Comparison of ENCODE assay signal across 10 cellular contexts in genomic region chr3:172658344-172659245, GRCh38. TPM values are rescaled to one million over a fixed set of nuclear protein-coding genes. Genes with fewer than 3 reads are reported as not detected.
DNase-seq lines count a peak whose midpoint lies in the region; ATAC-seq and TF ChIP-seq lines count a peak whose summit lies in the region.
"Had no signal": no experiment of that assay in that cellular context is flagged by ENCODE, and none has a peak within 500 bp of the region (broad histone marks: within the 10 kb centered on the region; RNA-seq: fewer than 3 reads in every experiment).

No MANE protein-coding gene starts in this region.

- TF ChIP-seq CTCF in AG04449 (IDR thresholded peaks at IDR 0.05; ENCODE audit: insufficient read depth, low read length, missing control alignments) (no peak), body of pancreas (IDR thresholded peaks at IDR 0.05) (no peak), gastroesophageal sphincter (IDR thresholded peaks at IDR 0.05) (no peak), coronary artery (IDR thresholded peaks at IDR 0.05) (no peak)

- H3K9me3 ChIP-seq in HUES6 (ENCODE audit: control insufficient read depth, insufficient read depth, low read depth, low read length) (no peaks in the 10 kb centered on the region), body of pancreas (no peaks in the 10 kb centered on the region), gastroesophageal sphincter (no peaks in the 10 kb centered on the region)

- intact Hi-C loops in body of pancreas (cut with DNase I), result no loop called here

- TF ChIP-seq POLR2A in body of pancreas (IDR thresholded peaks at IDR 0.05), result no peak
- no peak for TF ChIP-seq POLR2A in gastroesophageal sphincter (IDR thresholded peaks at IDR 0.05)

- H3K27ac ChIP-seq in HUES6 (ENCODE audit: low read depth, low read length) (peak overlapping the region; percentile 75; the same call in 1 of the 2 replicates), body of pancreas (peak overlapping the region in 3 of 4 donors; percentile 20 to 60 (median 54)), gastroesophageal sphincter (no peak overlapping the region), coronary artery (no peak overlapping the region)

- in situ Hi-C loops in KBM-7 (cut with MboI; ENCODE audit: low pct_unique_long_range_greater_than_20kb, low sequenced_read_pairs), result no loop called here

- H3K27me3 ChIP-seq in HUES6 (ENCODE audit: control insufficient read depth, insufficient read depth, low read length) (no peaks in the 10 kb centered on the region), body of pancreas (no peaks in the 10 kb centered on the region), gastroesophageal sphincter (no peaks in the 10 kb centered on the region)

- TF ChIP-seq EP300 in gastroesophageal sphincter (IDR thresholded peaks at IDR 0.05), result no peak

- POLR2A ChIA-PET in AG04449 (lab: Yijun Ruan, JAX), result no interaction called here

- WGBS in body of pancreas, 2 donors, result 58 to 60% methylated on average over 6 of the region's 6 CpGs
- WGBS in gastroesophageal sphincter (ENCODE audit: low coverage in 1 of 2), 2 donors, result 63 to 65% methylated on average over 1 to 5 of the region's 6 CpGs

- peak; percentile 87 for DNase-seq in AG04449 (ENCODE audit: low read depth, low spot score)
- peak; percentile 27 to 49 (median 30) for DNase-seq in body of pancreas
- peak; percentile 24 for DNase-seq in left kidney (ENCODE audit: low read depth, low spot score)
- DNase-seq in coronary artery (ENCODE audit: low spot score), result no peak
- no peak for DNase-seq in KBM-7
- DNase-seq: CD8-positive, alpha-beta memory T cell; small intestine had no signal

- no peak overlapping the region for H3K4me3 ChIP-seq in AG04449 (ENCODE audit: low read depth, low read length)
- H3K4me3 ChIP-seq in HUES6 (ENCODE audit: low read depth, low read length), result no peak overlapping the region
- no peak overlapping the region for H3K4me3 ChIP-seq in body of pancreas
- H3K4me3 ChIP-seq in gastroesophageal sphincter, result no peak overlapping the region
- no peak overlapping the region for H3K4me3 ChIP-seq in coronary artery

- no peak overlapping the region for H3K9ac ChIP-seq in HUES6 (ENCODE audit: low read length)

- H3K36me3 ChIP-seq in HUES6 (ENCODE audit: control insufficient read depth, insufficient read depth, low read length), result no peaks in the 10 kb centered on the region
- H3K36me3 ChIP-seq in body of pancreas (replicated peaks in 1 of 2; ENCODE audit: insufficient read depth in 1 of 2, low read depth in 2 of 2), result no peaks in the 10 kb centered on the region
- no peaks in the 10 kb centered on the region for H3K36me3 ChIP-seq in gastroesophageal sphincter

- H3K4me1 ChIP-seq in HUES6 (ENCODE audit: control insufficient read depth, insufficient read depth, low read length) (peaks cover 17% of the 10 kb centered on the region), body of pancreas (peaks cover 9% of the 10 kb centered on the region), gastroesophageal sphincter (peaks cover 0 to 10% (median 0%) of the 10 kb centered on the region in 3 donors)

- CTCF ChIA-PET in AG04449 (lab: Yijun Ruan, JAX), result interaction anchor here (0.6 to 2.0 kb wide), 9 partner anchors 9 to 384 kb away, joined by 3 to 14 read pairs (median 4); no protein-coding TSS in a partner anchor

- peak; percentile 75 for ATAC-seq in body of pancreas
- no peak for ATAC-seq in gastroesophageal sphincter
- ATAC-seq in HG03097 (IDR thresholded peaks at IDR 0.05; ENCODE audit: low FRiP score, unreplicated experiment), result no peak

RNA-seq across cellular contexts. Expression of gene NCEH1, which starts 52.3 kb away (rescaled TPM):
- total RNA-seq in body of pancreas, result 10 to 100 TPM in 1 of 2 donors, 1 to 10 TPM in 1; 6.9 to 10.1 TPM
- total RNA-seq in gastroesophageal sphincter, result 1 to 10 TPM; 4.5 to 9.3 (median 6.1) TPM

Comparison
In these comparisons a context has a peak if more than half of its experiments do, and no peak if none do; other contexts are left out.
1. DNase-seq: peak in AG04449 (single experiment), body of pancreas (4 of 4) and left kidney (single experiment); none in coronary artery (single experiment) and KBM-7 (single experiment).
2. H3K27ac ChIP-seq: peak in HUES6 (single experiment) and body of pancreas (3 of 4); none in gastroesophageal sphincter (0 of 4) and coronary artery (0 of 2).